In genomic region chr3:1275495-1275894, GRCh38 we compare ENCODE assay signal across 11 cellular contexts.
DNase-seq lines count a peak whose midpoint lies in the region; ATAC-seq, FAIRE-seq and TF ChIP-seq lines count a peak whose summit lies in the region.
"Had no signal": no experiment of that assay in that cellular context is flagged by ENCODE, and none has a peak within 500 bp of the region (broad histone marks: within the 10 kb centered on the region; RNA-seq: fewer than 3 reads in every experiment).

No MANE protein-coding gene starts in this region.

- no peaks in the 10 kb centered on the region for H3K79me2 ChIP-seq in hepatocyte

- FAIRE-seq in D721Med (lab: Jason Lieb, UNC) (no peak), H54 (lab: Jason Lieb, UNC) (peak; percentile 60)

- no peak for TF ChIP-seq POLR2A in H54 (IDR thresholded peaks at IDR 0.05; ENCODE audit: low read depth, low read length)

- H2AFZ ChIP-seq in hepatocyte: no peak overlapping the region

- peak; percentile 39 for TF ChIP-seq CTCF in D721Med (IDR thresholded peaks at IDR 0.05; ENCODE audit: insufficient read depth, missing control alignments)
- peak; percentile 43 for TF ChIP-seq CTCF in hepatocyte (IDR thresholded peaks at IDR 0.05; ENCODE audit: poor library complexity)

- no peak overlapping the region for H3K27ac ChIP-seq in hepatocyte

- H3K36me3 ChIP-seq in hepatocyte (replicated peaks; ENCODE audit: insufficient read depth, low read depth): no peaks in the 10 kb centered on the region

- no peaks in the 10 kb centered on the region for H3K27me3 ChIP-seq in hepatocyte

- no peak for ATAC-seq in HG03025 (IDR thresholded peaks at IDR 0.05; ENCODE audit: low FRiP score, unreplicated experiment)
- ATAC-seq in GM19463 (IDR thresholded peaks at IDR 0.05; ENCODE audit: unreplicated experiment): no peak
- ATAC-seq: stimulated activated naive CD8-positive, alpha-beta T cell treated with anti-CD3 and anti-CD28 coated beads, Interleukin-15, amount 100 ng/mL, for 72 hours had no signal

- no peaks in the 10 kb centered on the region for H3K9me2 ChIP-seq in hepatocyte (replicated peaks; ENCODE audit: insufficient read depth)

- DNase-seq in D721Med (ENCODE audit: insufficient read length, low spot score) (no peak), H54 (ENCODE audit: insufficient read length, low spot score) (no peak), OCI-M1 (lab: John Stamatoyannopoulos, UW) (peak; percentile 66), hepatocyte (ENCODE audit: low spot score) (peak; percentile 46), retina (no peak), amniotic stem cell (lab: John Stamatoyannopoulos, UW) (no peak)
- DNase-seq: activated CD4-positive, alpha-beta memory T cell treated with anti-CD3 and anti-CD28 coated beads for 36 hours; NCI-H2081 treated with DMSO at 0.1 percent for 48 hours; stimulated activated naive CD8-positive, alpha-beta T cell treated with anti-CD3 and anti-CD28 coated beads, Interleukin-15, amount 100 ng/mL, for 72 hours had no signal

- H3K4me2 ChIP-seq in hepatocyte: no peak overlapping the region

- no peak overlapping the region for H3K4me3 ChIP-seq in hepatocyte

- H3K4me1 ChIP-seq in hepatocyte (ENCODE audit: insufficient read depth): no peaks in the 10 kb centered on the region

- H3K9me3 ChIP-seq in hepatocyte (ENCODE audit: low read depth): no peaks in the 10 kb centered on the region

- WGBS in hepatocyte (ENCODE audit: low lambda C conversion rate, missing lambda C conversion rate): 76% methylated on average over 4 of the region's 4 CpGs

- H4K20me1 ChIP-seq in hepatocyte (ENCODE audit: insufficient read depth, poor library complexity, severe bottlenecking): no peaks in the 10 kb centered on the region

Comparison
In these comparisons a context has a peak if more than half of its experiments do, and no peak if none do; other contexts are left out.
1. DNase-seq: peak in OCI-M1 (single experiment) and hepatocyte (single experiment); none in D721Med (single experiment), H54 (single experiment), retina (single experiment) and amniotic stem cell (single experiment).